ENCODE assay signal across 1 cellular context in the genomic region with DNA sequence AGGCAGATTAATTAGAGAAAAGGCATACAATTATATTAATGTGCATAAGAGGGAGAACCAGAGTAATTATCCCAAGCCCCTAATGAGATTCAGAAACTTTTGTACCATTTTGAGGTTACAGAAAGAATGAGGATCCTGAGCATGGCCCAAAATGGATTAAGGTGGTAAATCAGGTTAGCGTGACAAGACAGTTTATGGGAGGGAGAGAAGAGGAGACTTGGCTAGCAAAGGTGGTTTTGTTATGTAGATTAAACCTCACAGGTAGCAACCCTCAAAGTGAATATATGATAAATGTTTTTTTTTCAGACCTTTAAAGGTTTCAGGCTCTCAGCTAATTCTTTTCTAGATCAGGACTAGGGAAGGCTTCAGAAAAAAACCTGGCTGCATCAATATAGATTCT.
TF ChIP-seq lines count a peak whose summit lies in the region.

No MANE protein-coding gene starts in this region.

TF ChIP-seq in WTC11, 78 proteins besides CTCF, POLR2A, EP300 and RAD21 (continued from another document):
- TF ChIP-seq, protein P1, sequence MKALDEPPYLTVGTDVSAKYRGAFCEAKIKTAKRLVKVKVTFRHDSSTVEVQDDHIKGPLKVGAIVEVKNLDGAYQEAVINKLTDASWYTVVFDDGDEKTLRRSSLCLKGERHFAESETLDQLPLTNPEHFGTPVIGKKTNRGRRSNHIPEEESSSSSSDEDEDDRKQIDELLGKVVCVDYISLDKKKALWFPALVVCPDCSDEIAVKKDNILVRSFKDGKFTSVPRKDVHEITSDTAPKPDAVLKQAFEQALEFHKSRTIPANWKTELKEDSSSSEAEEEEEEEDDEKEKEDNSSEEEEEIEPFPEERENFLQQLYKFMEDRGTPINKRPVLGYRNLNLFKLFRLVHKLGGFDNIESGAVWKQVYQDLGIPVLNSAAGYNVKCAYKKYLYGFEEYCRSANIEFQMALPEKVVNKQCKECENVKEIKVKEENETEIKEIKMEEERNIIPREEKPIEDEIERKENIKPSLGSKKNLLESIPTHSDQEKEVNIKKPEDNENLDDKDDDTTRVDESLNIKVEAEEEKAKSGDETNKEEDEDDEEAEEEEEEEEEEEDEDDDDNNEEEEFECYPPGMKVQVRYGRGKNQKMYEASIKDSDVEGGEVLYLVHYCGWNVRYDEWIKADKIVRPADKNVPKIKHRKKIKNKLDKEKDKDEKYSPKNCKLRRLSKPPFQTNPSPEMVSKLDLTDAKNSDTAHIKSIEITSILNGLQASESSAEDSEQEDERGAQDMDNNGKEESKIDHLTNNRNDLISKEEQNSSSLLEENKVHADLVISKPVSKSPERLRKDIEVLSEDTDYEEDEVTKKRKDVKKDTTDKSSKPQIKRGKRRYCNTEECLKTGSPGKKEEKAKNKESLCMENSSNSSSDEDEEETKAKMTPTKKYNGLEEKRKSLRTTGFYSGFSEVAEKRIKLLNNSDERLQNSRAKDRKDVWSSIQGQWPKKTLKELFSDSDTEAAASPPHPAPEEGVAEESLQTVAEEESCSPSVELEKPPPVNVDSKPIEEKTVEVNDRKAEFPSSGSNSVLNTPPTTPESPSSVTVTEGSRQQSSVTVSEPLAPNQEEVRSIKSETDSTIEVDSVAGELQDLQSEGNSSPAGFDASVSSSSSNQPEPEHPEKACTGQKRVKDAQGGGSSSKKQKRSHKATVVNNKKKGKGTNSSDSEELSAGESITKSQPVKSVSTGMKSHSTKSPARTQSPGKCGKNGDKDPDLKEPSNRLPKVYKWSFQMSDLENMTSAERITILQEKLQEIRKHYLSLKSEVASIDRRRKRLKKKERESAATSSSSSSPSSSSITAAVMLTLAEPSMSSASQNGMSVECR (CRISPR knock-in tag; IDR thresholded peaks at IDR 0.05; ENCODE audit: borderline replicate concordance), result no peak
- TF ChIP-seq, protein P2, sequence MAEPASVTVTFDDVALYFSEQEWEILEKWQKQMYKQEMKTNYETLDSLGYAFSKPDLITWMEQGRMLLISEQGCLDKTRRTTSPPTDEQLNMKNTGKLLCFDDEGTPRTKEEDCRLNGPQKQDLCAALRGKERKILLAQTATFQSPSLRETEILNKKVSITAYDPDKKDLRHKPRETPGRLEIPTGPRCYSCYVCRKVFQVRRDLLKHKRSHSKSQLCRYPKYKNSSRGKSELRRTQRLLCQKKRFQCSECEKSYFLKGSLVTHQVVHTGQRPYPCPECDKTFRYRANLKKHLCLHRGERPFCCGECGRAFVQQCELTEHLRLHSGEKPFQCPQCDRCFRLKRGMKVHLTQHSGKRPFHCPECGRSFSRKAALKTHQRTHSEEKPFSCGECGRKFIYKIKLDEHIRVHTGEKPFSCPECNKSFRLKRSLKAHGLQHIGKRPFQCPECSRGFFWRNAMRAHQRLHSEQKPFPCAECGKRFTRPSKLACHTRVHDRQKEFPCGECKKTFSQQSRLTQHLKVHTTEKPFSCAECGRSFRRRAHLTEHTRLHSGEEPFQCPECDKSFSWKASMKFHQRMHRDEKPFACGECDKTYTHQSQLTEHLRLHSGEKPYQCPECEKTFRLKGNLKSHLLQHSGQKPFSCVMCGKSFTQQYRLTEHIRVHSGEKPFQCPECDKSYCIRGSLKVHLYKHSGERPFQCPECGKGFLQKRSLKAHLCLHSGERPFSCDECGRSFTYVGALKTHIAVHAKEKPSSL (CRISPR knock-in tag; conservative IDR thresholded peaks at IDR 0.05), result no peak
- no peak for TF ChIP-seq NFYB (CRISPR knock-in tag; conservative IDR thresholded peaks at IDR 0.05; ENCODE audit: low read depth)
TF ChIP-seq in WTC11: peak in this region for 0.
